2 cellular contexts compared by ENCODE assay signal in the genomic region with DNA sequence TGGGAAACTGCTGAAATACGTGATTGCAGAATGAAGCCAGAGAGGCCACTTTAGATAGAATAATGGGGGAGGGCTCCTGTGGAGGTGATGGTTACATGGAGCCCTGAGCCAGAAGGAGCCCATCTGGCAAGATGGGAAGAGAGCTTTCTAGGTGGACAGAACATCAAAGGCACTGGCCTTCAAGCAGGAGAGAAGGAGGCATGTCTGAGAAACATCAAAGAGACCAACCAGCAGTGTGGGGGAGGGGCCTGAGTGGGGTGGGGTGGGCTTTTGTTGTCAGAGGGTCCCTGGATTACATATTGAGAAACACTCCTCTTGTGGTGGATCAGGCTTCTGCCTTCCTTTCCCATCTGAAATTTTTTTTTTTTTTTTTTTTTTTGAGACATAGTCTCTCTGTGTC.
TF ChIP-seq lines count a peak whose summit lies in the region.

No MANE protein-coding gene starts in this region.

TF ChIP-seq in HCT116, 20 proteins besides CTCF, POLR2A, EP300 and RAD21:
- TF ChIP-seq, protein P1, sequence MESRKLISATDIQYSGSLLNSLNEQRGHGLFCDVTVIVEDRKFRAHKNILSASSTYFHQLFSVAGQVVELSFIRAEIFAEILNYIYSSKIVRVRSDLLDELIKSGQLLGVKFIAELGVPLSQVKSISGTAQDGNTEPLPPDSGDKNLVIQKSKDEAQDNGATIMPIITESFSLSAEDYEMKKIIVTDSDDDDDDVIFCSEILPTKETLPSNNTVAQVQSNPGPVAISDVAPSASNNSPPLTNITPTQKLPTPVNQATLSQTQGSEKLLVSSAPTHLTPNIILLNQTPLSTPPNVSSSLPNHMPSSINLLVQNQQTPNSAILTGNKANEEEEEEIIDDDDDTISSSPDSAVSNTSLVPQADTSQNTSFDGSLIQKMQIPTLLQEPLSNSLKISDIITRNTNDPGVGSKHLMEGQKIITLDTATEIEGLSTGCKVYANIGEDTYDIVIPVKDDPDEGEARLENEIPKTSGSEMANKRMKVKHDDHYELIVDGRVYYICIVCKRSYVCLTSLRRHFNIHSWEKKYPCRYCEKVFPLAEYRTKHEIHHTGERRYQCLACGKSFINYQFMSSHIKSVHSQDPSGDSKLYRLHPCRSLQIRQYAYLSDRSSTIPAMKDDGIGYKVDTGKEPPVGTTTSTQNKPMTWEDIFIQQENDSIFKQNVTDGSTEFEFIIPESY (IDR thresholded peaks at IDR 0.05; ENCODE audit: extremely low read depth, insufficient replicate concordance, low read length): no peak
- TF ChIP-seq TCF7L2 (IDR thresholded peaks at IDR 0.05; ENCODE audit: borderline replicate concordance, extremely low read depth, insufficient read depth, insufficient read length): peak; percentile 62

TF ChIP-seq in GM12891, 5 proteins besides CTCF, POLR2A, EP300 and RAD21:
- TF ChIP-seq TAF1 (IDR thresholded peaks at IDR 0.05; ENCODE audit: low read depth, low read length) (no peak), SPI1 (IDR thresholded peaks at IDR 0.05; ENCODE audit: low read depth, low read length) (no peak), PAX5 (IDR thresholded peaks at IDR 0.05; ENCODE audit: insufficient read depth, low read length, severe bottlenecking) (no peak), POU2F2 (IDR thresholded peaks at IDR 0.05; ENCODE audit: low read depth, low read length) (no peak), POLR2AphosphoS5 (IDR thresholded peaks at IDR 0.05; ENCODE audit: low read depth, low read length) (no peak)
